In genomic region chr11:79686703-79687419, GRCh38 we compare ENCODE assay signal across 17 cellular contexts.
DNase-seq lines count a peak whose midpoint lies in the region; ATAC-seq, FAIRE-seq and TF ChIP-seq lines count a peak whose summit lies in the region.
"Had no signal": no experiment of that assay in that cellular context is flagged by ENCODE, and none has a peak within 500 bp of the region (broad histone marks: within the 10 kb centered on the region; RNA-seq: fewer than 3 reads in every experiment).

No MANE protein-coding gene starts in this region.

- no peaks in the 10 kb centered on the region for H3K36me3 Mint-ChIP-seq in stimulated activated memory B cell treated with anti-CD40 and anti-IgM and Interleukin-4, amounts not matched to agents 10 μg/mL and 1 μg/mL and 100 μg/mL, for 72 hours
- H3K36me3 Mint-ChIP-seq: IgD-negative memory B cell had no signal

- no peak overlapping the region for H3K4me3 Mint-ChIP-seq in stimulated activated memory B cell treated with anti-CD40 and anti-IgM and Interleukin-4, amounts not matched to agents 10 μg/mL and 1 μg/mL and 100 μg/mL, for 72 hours
- H3K4me3 Mint-ChIP-seq: B cell, IgD-negative memory B cell had no signal

- no peak for ATAC-seq in stimulated activated memory B cell treated with anti-CD40 and anti-IgM and Interleukin-4, amounts not matched to agents 10 μg/mL and 1 μg/mL and 100 μg/mL, for 72 hours

- H3K9me3 Mint-ChIP-seq in stimulated activated memory B cell treated with anti-CD40 and anti-IgM and Interleukin-4, amounts not matched to agents 10 μg/mL and 1 μg/mL and 100 μg/mL, for 72 hours, result no peaks in the 10 kb centered on the region

- H3K27ac Mint-ChIP-seq in stimulated activated memory B cell treated with anti-CD40 and anti-IgM and Interleukin-4, amounts not matched to agents 10 μg/mL and 1 μg/mL and 100 μg/mL, for 72 hours, result no peak overlapping the region
- H3K27ac Mint-ChIP-seq: B cell, IgD-negative memory B cell had no signal

- H3K36me3 ChIP-seq in bronchial epithelial cell (ENCODE audit: control insufficient read depth, insufficient read depth, low read length), result no peaks in the 10 kb centered on the region
- H3K36me3 ChIP-seq: SJCRH30 had no signal

- H3K4me3 ChIP-seq in bronchial epithelial cell (ENCODE audit: low read depth, low read length), result no peak overlapping the region
- H3K4me3 ChIP-seq: PC-9, SJCRH30 had no signal

- DNase-seq in NCI-H2029 (lab: John Stamatoyannopoulos, UW), result peak; percentile 22
- no peak for DNase-seq in NCI-H2029 treated with DMSO at 0.1 percent for 48 hours (lab: John Stamatoyannopoulos, UW)
- peak; percentile 20 for DNase-seq in MV-4-11 (lab: John Stamatoyannopoulos, UW)
- DNase-seq in bronchial epithelial cell (ENCODE audit: low read depth), result peak; percentile 46
- peak; percentile 49 for DNase-seq in renal cortical epithelial cell (ENCODE audit: low read depth)
- DNase-seq in NCI-H2081 treated with DMSO at 0.1 percent for 48 hours (lab: John Stamatoyannopoulos, UW), result no peak
- DNase-seq: HCEC 1CT, Kasumi-1, NCI-H1417 treated with DMSO at 0.1 percent for 48 hours, NCI-H187 treated with DMSO at 0.1 percent for 48 hours, NCI-H446 treated with DMSO at 0.1 percent for 48 hours, PC-9, SJCRH30 had no signal

- H3K27me3 Mint-ChIP-seq in stimulated activated memory B cell treated with anti-CD40 and anti-IgM and Interleukin-4, amounts not matched to agents 10 μg/mL and 1 μg/mL and 100 μg/mL, for 72 hours, result no peaks in the 10 kb centered on the region

- no peaks in the 10 kb centered on the region for H3K27me3 ChIP-seq in bronchial epithelial cell (ENCODE audit: control insufficient read depth, insufficient read depth, low read length)
- H3K27me3 ChIP-seq: SJCRH30 had no signal

- FAIRE-seq in bronchial epithelial cell (lab: Jason Lieb, UNC), result no peak
- FAIRE-seq: G401.6 had no signal

- no peaks in the 10 kb centered on the region for H3K4me1 Mint-ChIP-seq in stimulated activated memory B cell treated with anti-CD40 and anti-IgM and Interleukin-4, amounts not matched to agents 10 μg/mL and 1 μg/mL and 100 μg/mL, for 72 hours
- H3K4me1 Mint-ChIP-seq: B cell, IgD-negative memory B cell had no signal

- TF ChIP-seq CTCF in bronchial epithelial cell (IDR thresholded peaks at IDR 0.05; ENCODE audit: insufficient read depth, low read length, severe bottlenecking), result no peak

Comparison
In these comparisons a context has a peak if more than half of its experiments do, and no peak if none do; other contexts are left out.
1. DNase-seq: peak in NCI-H2029 (single experiment), MV-4-11 (single experiment), bronchial epithelial cell (single experiment) and renal cortical epithelial cell (single experiment); none in NCI-H2029 treated with DMSO at 0.1 percent for 48 hours (single experiment) and NCI-H2081 treated with DMSO at 0.1 percent for 48 hours (single experiment).